Comparison of ENCODE assay signal across 17 cellular contexts in the genomic region with DNA sequence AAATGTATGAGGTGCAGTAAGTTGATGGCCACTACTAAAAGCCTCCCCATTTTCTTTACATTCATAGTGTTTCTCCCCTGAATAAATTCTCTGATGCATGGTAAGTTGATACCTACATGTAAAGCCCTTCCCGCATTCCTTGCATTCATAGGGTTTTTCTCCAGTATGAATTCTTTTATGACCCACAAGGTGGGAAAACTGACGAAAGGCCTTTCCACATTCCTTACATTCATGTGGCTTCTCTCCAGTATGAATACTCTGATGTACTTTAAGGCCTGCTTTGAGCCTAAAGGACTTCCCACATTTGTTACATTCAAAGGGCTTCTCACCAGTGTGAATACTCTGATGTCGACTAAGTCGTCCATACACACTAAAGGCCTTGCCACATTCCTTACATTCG.
"Had no signal": no experiment of that assay in that cellular context is flagged by ENCODE, and none has a peak within 500 bp of the region (broad histone marks: within the 10 kb centered on the region; RNA-seq: fewer than 3 reads in every experiment).

No MANE protein-coding gene starts in this region.

- H3K4me2 ChIP-seq: smooth muscle cell had no signal

- H3K27ac ChIP-seq: ascending aorta, upper lobe of left lung had no signal

- H3K27me3 Mint-ChIP-seq: activated naive CD8-positive, alpha-beta T cell treated with anti-CD3 and anti-CD28 coated beads, Interleukin-2, amount 50 U/mL, for 24 hours; activated T-helper 17 cell treated with anti-CD3 and anti-CD28 coated beads, Interleukin-2, amount 50 U/mL, for 72 hours; stimulated activated naive CD8-positive, alpha-beta T cell treated with anti-CD3 and anti-CD28 coated beads, Interleukin-15, amount 100 ng/mL, for 72 hours had no signal

- DNase-seq: activated CD4-positive, alpha-beta T cell treated with anti-CD3 and anti-CD28 coated beads, Interleukin-2, amount 50 U/mL, for 4 hours; activated CD4-positive, CD25-positive, alpha-beta regulatory T cell treated with anti-CD3 and anti-CD28 coated beads, Interleukin-2, amount 50 U/mL, for 72 hours; activated naive CD4-positive, alpha-beta T cell treated with Interleukin-2 at 50 U/mL for 16 hours; activated naive CD8-positive, alpha-beta T cell treated with anti-CD3 and anti-CD28 coated beads, Interleukin-2, amount 50 U/mL, for 24 hours; hippocampal formation; nephron progenitor cell; occipital lobe; right cardiac atrium; stimulated activated naive CD8-positive, alpha-beta T cell treated with anti-CD3 and anti-CD28 coated beads, Interleukin-15, amount 100 ng/mL, for 72 hours; T-helper 1 cell; upper lobe of left lung had no signal

- ATAC-seq: activated naive CD8-positive, alpha-beta T cell treated with anti-CD3 and anti-CD28 coated beads, Interleukin-2, amount 50 U/mL, for 24 hours; activated T-helper 17 cell treated with anti-CD3 and anti-CD28 coated beads, Interleukin-2, amount 50 U/mL, for 72 hours; esophagus mucosa; right cardiac atrium; stimulated activated naive CD8-positive, alpha-beta T cell treated with anti-CD3 and anti-CD28 coated beads, Interleukin-15, amount 100 ng/mL, for 72 hours had no signal

- H3K4me3 ChIP-seq: ascending aorta, smooth muscle cell, upper lobe of left lung had no signal

- H3K4me1 ChIP-seq: ascending aorta, upper lobe of left lung had no signal

- H3K4me1 Mint-ChIP-seq: activated naive CD8-positive, alpha-beta T cell treated with anti-CD3 and anti-CD28 coated beads, Interleukin-2, amount 50 U/mL, for 24 hours; activated T-helper 17 cell treated with anti-CD3 and anti-CD28 coated beads, Interleukin-2, amount 50 U/mL, for 72 hours; nephron progenitor cell; stimulated activated naive CD8-positive, alpha-beta T cell treated with anti-CD3 and anti-CD28 coated beads, Interleukin-15, amount 100 ng/mL, for 72 hours had no signal

- H3K4me3 Mint-ChIP-seq: activated naive CD8-positive, alpha-beta T cell treated with anti-CD3 and anti-CD28 coated beads, Interleukin-2, amount 50 U/mL, for 24 hours; activated T-helper 17 cell treated with anti-CD3 and anti-CD28 coated beads, Interleukin-2, amount 50 U/mL, for 72 hours; nephron progenitor cell; stimulated activated naive CD8-positive, alpha-beta T cell treated with anti-CD3 and anti-CD28 coated beads, Interleukin-15, amount 100 ng/mL, for 72 hours had no signal

- H3K27ac Mint-ChIP-seq: activated naive CD8-positive, alpha-beta T cell treated with anti-CD3 and anti-CD28 coated beads, Interleukin-2, amount 50 U/mL, for 24 hours; activated T-helper 17 cell treated with anti-CD3 and anti-CD28 coated beads, Interleukin-2, amount 50 U/mL, for 72 hours; nephron progenitor cell had no signal

- H3K27me3 ChIP-seq: ascending aorta, upper lobe of left lung had no signal

- FAIRE-seq: colon, endometrium had no signal
